1 cellular context compared by ENCODE assay signal in the genomic region with DNA sequence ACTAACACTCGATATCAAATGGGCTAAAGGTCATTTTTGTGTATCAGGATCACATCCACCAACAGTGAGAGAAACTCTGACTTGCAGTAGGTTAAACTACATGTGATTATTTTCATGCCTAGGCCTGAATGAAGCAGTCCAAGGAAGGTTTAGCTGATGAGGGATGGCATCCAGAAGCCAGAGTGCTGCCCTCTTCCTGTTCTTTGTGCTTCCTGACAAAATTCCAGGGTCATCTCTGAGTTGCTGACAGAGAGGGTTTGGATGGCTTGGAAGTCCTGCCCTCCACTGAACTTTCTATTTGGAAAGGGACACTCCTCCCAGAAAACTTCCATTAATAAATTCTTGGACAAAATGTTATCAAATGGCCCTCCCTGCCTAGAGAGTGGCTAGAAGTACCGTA.
TF ChIP-seq lines count a peak whose summit lies in the region.

No MANE protein-coding gene starts in this region.

TF ChIP-seq in WTC11, 78 proteins besides CTCF, POLR2A, EP300 and RAD21 (continued from another document):
- TF ChIP-seq ATF2 (CRISPR knock-in tag; IDR thresholded peaks at IDR 0.05; ENCODE audit: borderline replicate concordance, low read depth) (no peak), E2F1 (CRISPR knock-in tag; IDR thresholded peaks at IDR 0.05) (no peak), NFE2L1 (CRISPR knock-in tag; IDR thresholded peaks at IDR 0.05) (no peak)
- TF ChIP-seq, protein P1, sequence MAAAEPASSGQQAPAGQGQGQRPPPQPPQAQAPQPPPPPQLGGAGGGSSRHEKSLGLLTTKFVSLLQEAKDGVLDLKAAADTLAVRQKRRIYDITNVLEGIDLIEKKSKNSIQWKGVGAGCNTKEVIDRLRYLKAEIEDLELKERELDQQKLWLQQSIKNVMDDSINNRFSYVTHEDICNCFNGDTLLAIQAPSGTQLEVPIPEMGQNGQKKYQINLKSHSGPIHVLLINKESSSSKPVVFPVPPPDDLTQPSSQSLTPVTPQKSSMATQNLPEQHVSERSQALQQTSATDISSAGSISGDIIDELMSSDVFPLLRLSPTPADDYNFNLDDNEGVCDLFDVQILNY (CRISPR knock-in tag; IDR thresholded peaks at IDR 0.05) = no peak
